In genomic region chr9:77507212-77507961, GRCh38 we compare ENCODE assay signal across 19 cellular contexts.
DNase-seq lines count a peak whose midpoint lies in the region; ATAC-seq and TF ChIP-seq lines count a peak whose summit lies in the region.
"Had no signal": no experiment of that assay in that cellular context is flagged by ENCODE, and none has a peak within 500 bp of the region (broad histone marks: within the 10 kb centered on the region; RNA-seq: fewer than 3 reads in every experiment).

No MANE protein-coding gene starts in this region.

- no peak overlapping the region for H3K27ac Mint-ChIP-seq in stimulated activated effector memory CD8-positive, alpha-beta T cell treated with anti-CD3 and anti-CD28 coated beads, Interleukin-12 subunit alpha, Interleukin-12 subunit beta, amount 100 ng/mL, for 72 hours
- H3K27ac Mint-ChIP-seq: activated naive CD4-positive, alpha-beta T cell treated with anti-CD3 and anti-CD28 coated beads, Interleukin-2, amount 50 U/mL, for 72 hours; activated T-helper 1 cell treated with anti-CD3 and anti-CD28 coated beads, Interleukin-12 subunit alpha, Interleukin-12 subunit beta, Interleukin-2, Interleukin-4 antibody, amounts not matched to agents 30 ng/mL and 10 ng/mL and 1 ng/mL, durations not matched to agents 14 hours and 24 hours and 36 hours; natural killer cell treated with Interleukin-12 subunit alpha and Interleukin-12 subunit beta and Interleukin-15 and Interleukin-18, amount 100 ng/mL, for 72 hours had no signal

- H3K36me3 Mint-ChIP-seq in stimulated activated effector memory CD8-positive, alpha-beta T cell treated with anti-CD3 and anti-CD28 coated beads, Interleukin-12 subunit alpha, Interleukin-12 subunit beta, amount 100 ng/mL, for 72 hours = no peaks in the 10 kb centered on the region
- H3K36me3 Mint-ChIP-seq: activated naive CD4-positive, alpha-beta T cell treated with anti-CD3 and anti-CD28 coated beads, Interleukin-2, amount 50 U/mL, for 72 hours; natural killer cell treated with Interleukin-12 subunit alpha and Interleukin-12 subunit beta and Interleukin-15 and Interleukin-18, amount 100 ng/mL, for 72 hours had no signal

- TF ChIP-seq CTCF in fibroblast of lung (conservative IDR thresholded peaks at IDR 0.05 in 1 of 2, IDR thresholded peaks at IDR 0.05 in 1 of 2; ENCODE audit: low read depth in 1 of 2, low read length in 2 of 2) = no peak

- DNase-seq in adipocyte (ENCODE audit: low read depth) (peak; percentile 53), fibroblast of lung (ENCODE audit: low read depth in 2 of 2) (peak; percentile 48 to 65), iris pigment epithelial cell (ENCODE audit: low read depth) (peak; percentile 41), stromal cell of bone marrow (ENCODE audit: low read depth) (peak; percentile 27), putamen (ENCODE audit: low spot score) (no peak), SHP77 (lab: John Stamatoyannopoulos, UW) (no peak)
- no peak for DNase-seq in stimulated activated effector memory CD8-positive, alpha-beta T cell treated with anti-CD3 and anti-CD28 coated beads, Interleukin-12 subunit alpha, Interleukin-12 subunit beta, amount 100 ng/mL, for 72 hours (ENCODE audit: low spot score in 2 of 2)
- DNase-seq: erythroblast, head of caudate nucleus, NCI-H2029 treated with DMSO at 0.1 percent for 48 hours, NCI-H510A treated with DMSO at 0.1 percent for 48 hours, psoas muscle, RPMI8226, SW 1271, testis had no signal

- no peak overlapping the region for H3K4me2 ChIP-seq in fibroblast of lung (ENCODE audit: extremely low read depth, insufficient read depth, low read length)

- H3K27ac ChIP-seq in fibroblast of lung (ENCODE audit: insufficient read depth, low read length) = no peak overlapping the region
- H3K27ac ChIP-seq: psoas muscle, testis had no signal

- H3K4me1 Mint-ChIP-seq in stimulated activated effector memory CD8-positive, alpha-beta T cell treated with anti-CD3 and anti-CD28 coated beads, Interleukin-12 subunit alpha, Interleukin-12 subunit beta, amount 100 ng/mL, for 72 hours = no peaks in the 10 kb centered on the region

- no peak overlapping the region for H3K9ac ChIP-seq in adipocyte (ENCODE audit: low read length)
- H3K9ac ChIP-seq in fibroblast of lung (ENCODE audit: insufficient read depth, low read length) = no peak overlapping the region

- H3K9me3 ChIP-seq in adipocyte (ENCODE audit: control insufficient read depth, low read length) (no peaks in the 10 kb centered on the region), fibroblast of lung (ENCODE audit: control insufficient read depth, insufficient read depth, low read depth, low read length) (no peaks in the 10 kb centered on the region)
- H3K9me3 ChIP-seq: psoas muscle, testis had no signal

- no peaks in the 10 kb centered on the region for H3K79me2 ChIP-seq in fibroblast of lung (ENCODE audit: control insufficient read depth, insufficient read depth, low read length)

- no peak for ATAC-seq in HG02973 (IDR thresholded peaks at IDR 0.05; ENCODE audit: unreplicated experiment)
- ATAC-seq in stimulated activated effector memory CD8-positive, alpha-beta T cell treated with anti-CD3 and anti-CD28 coated beads, Interleukin-12 subunit alpha, Interleukin-12 subunit beta, amount 100 ng/mL, for 72 hours = no peak
- ATAC-seq: activated naive CD4-positive, alpha-beta T cell treated with anti-CD3 and anti-CD28 coated beads, Interleukin-2, amount 50 U/mL, for 72 hours; natural killer cell treated with Interleukin-12 subunit alpha and Interleukin-12 subunit beta and Interleukin-15 and Interleukin-18, amount 100 ng/mL, for 72 hours had no signal

- H3K4me1 ChIP-seq in adipocyte (ENCODE audit: control insufficient read depth, insufficient read depth, low read length) = peaks cover 24% of the 10 kb centered on the region
- H3K4me1 ChIP-seq in fibroblast of lung (ENCODE audit: control insufficient read depth, extremely low read depth, insufficient read depth, low read length) = no peaks in the 10 kb centered on the region
- H3K4me1 ChIP-seq: psoas muscle, testis had no signal

- H3K36me3 ChIP-seq in adipocyte (ENCODE audit: control insufficient read depth, insufficient read depth, low read length, severe bottlenecking) = no peaks in the 10 kb centered on the region
- H3K36me3 ChIP-seq in fibroblast of lung (ENCODE audit: control insufficient read depth, insufficient read depth, low read length) = no peaks in the 10 kb centered on the region

- H2AFZ ChIP-seq in fibroblast of lung (ENCODE audit: low read length) = no peak overlapping the region

- H4K20me1 ChIP-seq in fibroblast of lung (ENCODE audit: control insufficient read depth, extremely low read depth, insufficient read depth, low read length) = no peaks in the 10 kb centered on the region

- H3K27me3 ChIP-seq in adipocyte (replicated peaks; ENCODE audit: control insufficient read depth, insufficient read depth, low read length) (no peaks in the 10 kb centered on the region), fibroblast of lung (ENCODE audit: control insufficient read depth, insufficient read depth, low read length) (no peaks in the 10 kb centered on the region)
- H3K27me3 ChIP-seq: testis had no signal

- H3K9me3 Mint-ChIP-seq in stimulated activated effector memory CD8-positive, alpha-beta T cell treated with anti-CD3 and anti-CD28 coated beads, Interleukin-12 subunit alpha, Interleukin-12 subunit beta, amount 100 ng/mL, for 72 hours = no peaks in the 10 kb centered on the region
- H3K9me3 Mint-ChIP-seq: activated naive CD4-positive, alpha-beta T cell treated with anti-CD3 and anti-CD28 coated beads, Interleukin-2, amount 50 U/mL, for 72 hours; activated T-helper 1 cell treated with anti-CD3 and anti-CD28 coated beads, Interleukin-12 subunit alpha, Interleukin-12 subunit beta, Interleukin-2, Interleukin-4 antibody, amounts not matched to agents 30 ng/mL and 10 ng/mL and 1 ng/mL, durations not matched to agents 14 hours and 24 hours and 36 hours; natural killer cell treated with Interleukin-12 subunit alpha and Interleukin-12 subunit beta and Interleukin-15 and Interleukin-18, amount 100 ng/mL, for 72 hours had no signal

- H3K4me3 Mint-ChIP-seq in stimulated activated effector memory CD8-positive, alpha-beta T cell treated with anti-CD3 and anti-CD28 coated beads, Interleukin-12 subunit alpha, Interleukin-12 subunit beta, amount 100 ng/mL, for 72 hours = no peak overlapping the region
- H3K4me3 Mint-ChIP-seq: activated T-helper 1 cell treated with anti-CD3 and anti-CD28 coated beads, Interleukin-12 subunit alpha, Interleukin-12 subunit beta, Interleukin-2, Interleukin-4 antibody, amounts not matched to agents 30 ng/mL and 10 ng/mL and 1 ng/mL, durations not matched to agents 14 hours and 24 hours and 36 hours; natural killer cell treated with Interleukin-12 subunit alpha and Interleukin-12 subunit beta and Interleukin-15 and Interleukin-18, amount 100 ng/mL, for 72 hours had no signal

- H3K4me3 ChIP-seq in adipocyte (ENCODE audit: low read length) (no peak overlapping the region), fibroblast of lung (replicated peaks in 1 of 4; ENCODE audit: control extremely low read depth in 1 of 4, insufficient read depth in 1 of 4, low read depth in 3 of 4, low read length in 4 of 4) (no peak overlapping the region)
- H3K4me3 ChIP-seq: psoas muscle, testis had no signal

Comparison
In these comparisons a context has a peak if more than half of its experiments do, and no peak if none do; other contexts are left out.
1. DNase-seq: peak in adipocyte (single experiment), fibroblast of lung (2 of 2), iris pigment epithelial cell (single experiment) and stromal cell of bone marrow (single experiment); none in stimulated activated effector memory CD8-positive, alpha-beta T cell treated with anti-CD3 and anti-CD28 coated beads, Interleukin-12 subunit alpha, Interleukin-12 subunit beta, amount 100 ng/mL, for 72 hours (0 of 2), putamen (single experiment) and SHP77 (0 of 2).